ENCODE assay signal across 15 cellular contexts in the genomic region with DNA sequence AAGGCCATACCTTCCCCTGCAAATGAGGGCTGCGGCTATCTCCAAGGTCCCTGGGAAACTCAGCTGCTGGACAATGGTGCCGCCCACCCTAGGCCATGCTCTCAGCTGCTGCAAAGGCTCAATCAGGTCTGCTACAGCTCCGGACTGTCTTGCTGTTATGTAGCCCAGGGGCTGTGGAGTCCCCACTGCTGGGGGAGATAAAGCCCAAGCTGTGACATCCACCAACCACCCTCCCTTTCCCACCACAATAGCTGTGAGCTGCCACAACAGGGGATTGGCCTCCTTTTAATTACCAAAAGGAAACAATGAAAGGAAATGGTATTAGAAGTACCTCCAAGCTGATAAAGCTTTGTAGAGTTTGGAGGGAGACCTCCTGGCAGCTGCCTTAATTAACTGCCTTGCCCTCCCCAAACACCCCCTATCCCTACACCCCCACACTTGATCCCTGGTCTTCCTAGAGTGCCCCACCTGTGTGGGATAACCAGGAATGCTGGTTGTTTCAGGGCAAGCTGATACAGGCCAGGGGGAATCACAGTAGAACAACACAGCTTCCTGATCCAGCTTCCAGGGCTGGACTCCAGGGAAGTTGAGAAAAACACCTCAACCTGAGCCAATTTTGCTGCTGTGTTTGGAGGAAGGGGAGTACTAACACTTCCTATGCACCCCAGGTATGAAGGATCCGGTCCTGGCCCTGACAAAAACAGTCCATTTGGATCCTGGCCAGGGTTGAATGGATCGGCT. TPM values are rescaled to one million over a fixed set of nuclear protein-coding genes. Genes with fewer than 3 reads are reported as not detected.
A peak's percentile ranks its signal among the peaks of the same experiment; 100 is the strongest.
DNase-seq lines count a peak whose midpoint lies in the region; ATAC-seq and TF ChIP-seq lines count a peak whose summit lies in the region.
"Had no signal": no experiment of that assay in that cellular context is flagged by ENCODE, and none has a peak within 500 bp of the region (broad histone marks: within the 10 kb centered on the region; RNA-seq: fewer than 3 reads in every experiment).

A gene (minus strand): TSS at position 260 of the 741 bp plus-strand sequence. CDS start 1,474 bp downstream, outside the sequence.

- H3K79me1 ChIP-seq in mesenchymal stem cell (replicated peaks; ENCODE audit: low read length, poor library complexity, severe bottlenecking) = no peaks in the 10 kb centered on the region

- H3K4me1 Mint-ChIP-seq in WTC11 = no peaks in the 10 kb centered on the region
- H3K4me1 Mint-ChIP-seq: activated CD4-positive, alpha-beta T cell treated with anti-CD3 and anti-CD28 coated beads, Interleukin-2, amount 10 ng/mL, durations not matched to agents 7 days and 5 days; IgD-negative memory B cell; natural killer cell had no signal

- H2BK12ac ChIP-seq in mesenchymal stem cell (ENCODE audit: low read length in 2 of 2) = no peak within 1 kb of the TSS

- TF ChIP-seq POLR2A in Peyer's patch (IDR thresholded peaks at IDR 0.05) = no peak

- H3K18ac ChIP-seq in mesenchymal stem cell (ENCODE audit: low read depth in 1 of 2, low read length in 2 of 2) = peak within 1 kb of the TSS in 1 of 2 experiments; percentile 12

- no peaks in the 10 kb centered on the region for H3K27me3 Mint-ChIP-seq in WTC11 (ENCODE audit: low read depth)
- H3K27me3 Mint-ChIP-seq: activated CD4-positive, alpha-beta T cell treated with anti-CD3 and anti-CD28 coated beads, Interleukin-2, amount 10 ng/mL, durations not matched to agents 7 days and 5 days had no signal

- H3K4me3 ChIP-seq in Peyer's patch (peak within 1 kb of the TSS in 2 of 4 donors; percentile 19 to 29), mesenchymal stem cell (ENCODE audit: insufficient read depth in 1 of 2, low read depth in 1 of 2, low read length in 2 of 2) (no peak within 1 kb of the TSS), subcutaneous abdominal adipose tissue (ENCODE audit: low read depth in 1 of 5, low read length in 5 of 5) (peak within 1 kb of the TSS; percentile 17 to 78 (median 67))

- H4K91ac ChIP-seq in mesenchymal stem cell (ENCODE audit: low read length) = no peak within 1 kb of the TSS

- TF ChIP-seq CTCF in Peyer's patch (IDR thresholded peaks at IDR 0.05) = no peak
- no peak for TF ChIP-seq CTCF in WTC11 (IDR thresholded peaks at IDR 0.05)

- H3K9ac ChIP-seq in mesenchymal stem cell (ENCODE audit: low read length) (no peak within 1 kb of the TSS), subcutaneous abdominal adipose tissue (ENCODE audit: low read length in 5 of 5) (peak within 1 kb of the TSS in 4 of 5 donors; percentile 52 to 78 (median 67))

- POLR2A ChIA-PET in WTC11 (lab: Charles Lee) = no interaction called here

- H2BK5ac ChIP-seq in mesenchymal stem cell (ENCODE audit: low read depth, low read length, poor library complexity, severe bottlenecking) = no peak within 1 kb of the TSS

- no peak within 1 kb of the TSS for H3K23ac ChIP-seq in mesenchymal stem cell (ENCODE audit: low read length in 2 of 2)

- ATAC-seq in WTC11 = no peak
- ATAC-seq: natural killer cell had no signal

- H4K8ac ChIP-seq in mesenchymal stem cell (ENCODE audit: low read length) = no peak within 1 kb of the TSS

- no peak within 1 kb of the TSS for H3K4me3 Mint-ChIP-seq in WTC11
- H3K4me3 Mint-ChIP-seq: activated CD4-positive, alpha-beta T cell treated with anti-CD3 and anti-CD28 coated beads, Interleukin-2, amount 10 ng/mL, durations not matched to agents 7 days and 5 days; IgD-negative memory B cell; natural killer cell had no signal

- H3K27me3 ChIP-seq in Peyer's patch = no peaks in the 10 kb centered on the region
- peaks cover 0 to 32% of the 10 kb centered on the region in 2 experiments for H3K27me3 ChIP-seq in mesenchymal stem cell (ENCODE audit: control insufficient read depth in 1 of 2, insufficient read depth in 1 of 2, low read length in 2 of 2)
- H3K27me3 ChIP-seq in subcutaneous abdominal adipose tissue (ENCODE audit: control insufficient read depth in 5 of 5, insufficient read depth in 4 of 5, low read length in 5 of 5) = peaks cover 0 to 3% (median 0%) of the 10 kb centered on the region in 5 donors

- no peak within 1 kb of the TSS for H3K27ac Mint-ChIP-seq in WTC11
- H3K27ac Mint-ChIP-seq: activated CD4-positive, alpha-beta T cell treated with anti-CD3 and anti-CD28 coated beads, Interleukin-2, amount 10 ng/mL, durations not matched to agents 7 days and 5 days; IgD-negative memory B cell; natural killer cell had no signal

- no peak within 1 kb of the TSS for H3K4ac ChIP-seq in mesenchymal stem cell (ENCODE audit: low read depth in 1 of 2, low read length in 2 of 2)

- in situ Hi-C loops in endometrial microvascular endothelial cells (cut with HindIII; ENCODE audit: inconsistent ontology term, low pct_unique_long_range_greater_than_20kb, low sequenced_read_pairs) = no loop called here

- no peak within 1 kb of the TSS for H3K4me2 ChIP-seq in mesenchymal stem cell (ENCODE audit: low read length, poor library complexity, severe bottlenecking)

- H2AFZ ChIP-seq in mesenchymal stem cell (ENCODE audit: low read depth, low read length) = no peak within 1 kb of the TSS

- H2BK15ac ChIP-seq in mesenchymal stem cell (ENCODE audit: low read depth, poor library complexity, severe bottlenecking) = peak within 1 kb of the TSS; percentile 71

- CTCF ChIA-PET in WTC11 (lab: Charles Lee) = interaction anchor here (0.9 to 1.4 kb wide), 3 partner anchors 8 to 86 kb away, joined by 3 to 4 read pairs (median 3); no protein-coding TSS in a partner anchor

- no peaks in the 10 kb centered on the region for H3K36me3 Mint-ChIP-seq in WTC11
- H3K36me3 Mint-ChIP-seq: IgD-negative memory B cell, natural killer cell had no signal

- H3K36me3 ChIP-seq in Peyer's patch (no peaks in the 10 kb centered on the region), mesenchymal stem cell (ENCODE audit: control insufficient read depth in 1 of 2, insufficient read depth in 2 of 2, low read depth in 1 of 2, low read length in 2 of 2) (no peaks in the 10 kb centered on the region), subcutaneous abdominal adipose tissue (ENCODE audit: control insufficient read depth in 5 of 5, insufficient read depth in 5 of 5, low read length in 5 of 5) (peaks cover 0 to 12% (median 3%) of the 10 kb centered on the region in 5 donors)

- DNase-seq in Peyer's patch (peak in 1 of 3 donors; percentile 42), mesenchymal stem cell (no peak), amygdala (lab: John Stamatoyannopoulos, UW) (no peak), WTC11 (ENCODE audit: low spot score) (no peak), A172 (ENCODE audit: low spot score) (no peak)
- DNase-seq in effector CD8-positive, alpha-beta T cell (lab: John Stamatoyannopoulos, UW) = no peak
- DNase-seq: activated CD4-positive, alpha-beta T cell treated with anti-CD3 and anti-CD28 coated beads, Interleukin-2, amount 10 ng/mL, durations not matched to agents 7 days and 5 days; amniotic stem cell; natural killer cell; SIG-M5; stimulated activated CD4-positive, alpha-beta T cell treated with anti-CD3 and anti-CD28 coated beads, Interleukin-4, amount 100 ng/mL, for 4 hours had no signal

- peak within 1 kb of the TSS in 1 of 2 experiments; percentile 26 for H3K14ac ChIP-seq in mesenchymal stem cell (ENCODE audit: low read length in 2 of 2)

- 73% methylated on average over 5 of the region's 5 CpGs for WGBS in mesenchymal stem cell

- no peaks in the 10 kb centered on the region for H3K9me3 Mint-ChIP-seq in WTC11
- H3K9me3 Mint-ChIP-seq: activated CD4-positive, alpha-beta T cell treated with anti-CD3 and anti-CD28 coated beads, Interleukin-2, amount 10 ng/mL, durations not matched to agents 7 days and 5 days; natural killer cell had no signal

- H3K9me3 ChIP-seq in Peyer's patch (no peaks in the 10 kb centered on the region), mesenchymal stem cell (ENCODE audit: control insufficient read depth, low read length) (no peaks in the 10 kb centered on the region), subcutaneous abdominal adipose tissue (ENCODE audit: control insufficient read depth in 5 of 5, low read length in 5 of 5) (no peaks in the 10 kb centered on the region)

- no peak within 1 kb of the TSS for H2BK120ac ChIP-seq in mesenchymal stem cell (ENCODE audit: low read depth, low read length)

- H2AK5ac ChIP-seq in mesenchymal stem cell (ENCODE audit: low read length, severe bottlenecking) = peak within 1 kb of the TSS; percentile 47

- H3K4me1 ChIP-seq in Peyer's patch (no peaks in the 10 kb centered on the region), mesenchymal stem cell (ENCODE audit: control insufficient read depth, insufficient read depth, low read depth, low read length) (peaks cover 10% of the 10 kb centered on the region), subcutaneous abdominal adipose tissue (ENCODE audit: control insufficient read depth in 5 of 5, insufficient read depth in 5 of 5, low read length in 5 of 5) (peaks cover 0 to 23% (median 2%) of the 10 kb centered on the region in 5 donors)

- H3K27ac ChIP-seq in Peyer's patch (peak within 1 kb of the TSS in 2 of 4 donors; percentile 43 to 65), mesenchymal stem cell (ENCODE audit: low read length, poor library complexity, severe bottlenecking) (no peak within 1 kb of the TSS), subcutaneous abdominal adipose tissue (ENCODE audit: low read depth, low read length) (peak within 1 kb of the TSS; percentile 55)
- H3K27ac ChIP-seq: C4-2B had no signal

TF ChIP-seq in WTC11, 78 proteins besides CTCF, POLR2A, EP300 and RAD21:
- no peak for TF ChIP-seq ELF4 (CRISPR knock-in tag; IDR thresholded peaks at IDR 0.05; ENCODE audit: low read depth)
TF ChIP-seq in WTC11: peak in this region for 0.

RNA-seq across cellular contexts. Expression of the gene that starts here (rescaled TPM):
- total RNA-seq in Peyer's patch = 10 to 100 TPM; 21.5 to 98.2 (median 62.7) TPM
- total RNA-seq in endometrial microvascular endothelial cells (ENCODE audit: inconsistent ontology term) = 506 TPM
- polyA plus RNA-seq in mesenchymal stem cell (2013, experiment 1 of 2) = 0.07 TPM
- 0.12 TPM for polyA plus RNA-seq in mesenchymal stem cell (2013, experiment 2 of 2)
- 0.48 to 0.98 TPM (median 0.78 TPM) in 3 replicates for total RNA-seq in WTC11 (2021)
- total RNA-seq in A172 (2014; rRNA removed; shearing (Covaris generic)) = 0.31 and 0.36 TPM in 2 replicates
- total RNA-seq: activated CD4-positive, alpha-beta T cell treated with anti-CD3 and anti-CD28 coated beads, Interleukin-2, amount 10 ng/mL, durations not matched to agents 7 days and 5 days had no signal

Comparison
In these comparisons a context has a peak if more than half of its experiments do, and no peak if none do; other contexts are left out.
1. RNA of the gene that starts here (total RNA-seq): 506 TPM in endometrial microvascular endothelial cells (single experiment) and 21.5 to 98.2 TPM in Peyer's patch; 0.48 to 0.98 TPM in WTC11 and 0.31 to 0.36 TPM in A172; every median in the first group is over 10 times any median in the second.
2. H3K4me3 ChIP-seq: peak in subcutaneous abdominal adipose tissue (5 of 5); none in mesenchymal stem cell (0 of 2).